In the genomic region with DNA sequence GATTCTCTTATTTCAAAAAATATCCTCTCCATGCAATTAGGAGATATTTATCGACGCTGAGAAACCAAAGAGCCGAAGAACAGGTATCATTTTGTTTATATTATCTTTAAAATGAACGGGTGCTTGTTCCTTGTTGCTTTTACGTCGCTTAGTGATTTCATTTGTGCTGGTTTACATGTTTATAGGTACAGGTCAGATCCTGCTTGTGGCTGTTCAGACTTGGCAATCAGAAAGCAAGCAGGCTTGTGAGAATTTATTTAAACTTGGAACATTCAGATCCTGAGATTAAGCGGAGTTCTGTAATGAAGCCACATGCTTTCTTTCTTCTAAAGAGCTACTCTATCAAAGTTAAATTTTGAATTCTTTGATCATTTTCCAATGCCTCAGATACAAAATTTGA, we compare ENCODE assay signal across 8 cellular contexts. TPM values are rescaled to one million over a fixed set of nuclear protein-coding genes. Genes with fewer than 3 reads are reported as not detected.
DNase-seq lines count a peak whose midpoint lies in the region; ATAC-seq and TF ChIP-seq lines count a peak whose summit lies in the region.

No MANE protein-coding gene starts in this region.

- no peak for TF ChIP-seq POLR2A in suprapubic skin (IDR thresholded peaks at IDR 0.05)

- CTCF ChIA-PET in activated naive CD4-positive, alpha-beta T cell treated with anti-CD3 and anti-CD28 coated beads for 36 hours (lab: Charles Lee), result interaction anchor here (1.0 to 1.5 kb wide), 2 partner anchors 8 to 91 kb away, joined by 3 to 8 read pairs; no protein-coding TSS in a partner anchor

- peak overlapping the region; percentile 59 for H3K27ac Mint-ChIP-seq in activated naive CD4-positive, alpha-beta T cell treated with anti-CD3 and anti-CD28 coated beads for 36 hours
- H3K27ac Mint-ChIP-seq in activated naive CD4-positive, alpha-beta T cell treated with anti-CD3 and anti-CD28 coated beads, Interleukin-2, amount 50 U/mL, for 72 hours, result peak overlapping the region in 1 of 2 donors; percentile 73
- peak overlapping the region; percentile 56 for H3K27ac Mint-ChIP-seq in T-helper 2 cell treated with Interferon-gamma antibody and Interleukin-4, amounts not matched to agents 5 μg/mL and 100 μg/mL, for 36 hours

- DNase-seq in activated naive CD4-positive, alpha-beta T cell treated with anti-CD3 and anti-CD28 coated beads for 36 hours, result no peak
- no peak for DNase-seq in activated naive CD4-positive, alpha-beta T cell treated with anti-CD3 and anti-CD28 coated beads, Interleukin-2, amount 50 U/mL, for 72 hours (ENCODE audit: low spot score in 2 of 2)
- no peak for DNase-seq in T-helper 2 cell treated with Interferon-gamma antibody and Interleukin-4, amounts not matched to agents 5 μg/mL and 100 μg/mL, for 36 hours (ENCODE audit: low spot score)
- DNase-seq in right atrium auricular region (ENCODE audit: low spot score) (no peak), suprapubic skin (ENCODE audit: low spot score in 2 of 2) (no peak), NCI-H2196 (lab: John Stamatoyannopoulos, UW; ENCODE audit: unreplicated experiment) (no peak), NOMO-1 treated with dmso at 0.1 percent for 144 hours (lab: John Stamatoyannopoulos, UW; ENCODE audit: unreplicated experiment) (no peak), cortex of kidney (lab: John Stamatoyannopoulos, UW) (no peak)

- H3K36me3 Mint-ChIP-seq in activated naive CD4-positive, alpha-beta T cell treated with anti-CD3 and anti-CD28 coated beads for 36 hours (ENCODE audit: low read depth), result no peaks in the 10 kb centered on the region
- H3K36me3 Mint-ChIP-seq in activated naive CD4-positive, alpha-beta T cell treated with anti-CD3 and anti-CD28 coated beads, Interleukin-2, amount 50 U/mL, for 72 hours, result no peaks in the 10 kb centered on the region
- no peaks in the 10 kb centered on the region for H3K36me3 Mint-ChIP-seq in T-helper 2 cell treated with Interferon-gamma antibody and Interleukin-4, amounts not matched to agents 5 μg/mL and 100 μg/mL, for 36 hours (ENCODE audit: low read depth)

- no peak for ATAC-seq in activated naive CD4-positive, alpha-beta T cell treated with anti-CD3 and anti-CD28 coated beads, Interleukin-2, amount 50 U/mL, for 72 hours

- H3K27ac ChIP-seq in right atrium auricular region (peak overlapping the region; percentile 69 to 78), suprapubic skin (peak overlapping the region; percentile 85)

- H3K9me3 ChIP-seq in right atrium auricular region, result no peaks in the 10 kb centered on the region
- no peaks in the 10 kb centered on the region for H3K9me3 ChIP-seq in suprapubic skin

- intact Hi-C loops in activated naive CD4-positive, alpha-beta T cell treated with anti-CD3 and anti-CD28 coated beads for 36 hours (cut with micrococcal nuclease), result loop anchor here (1.0 to 5.0 kb wide), 8 partner anchors 42 to 959 kb away; partner anchors contain the start of genes ASTE1, NEK11, PIK3R4 and TMCC1

- no peaks in the 10 kb centered on the region for H3K27me3 ChIP-seq in right atrium auricular region
- H3K27me3 ChIP-seq in suprapubic skin, result no peaks in the 10 kb centered on the region

- peaks cover 48% of the 10 kb centered on the region for H3K27me3 Mint-ChIP-seq in activated naive CD4-positive, alpha-beta T cell treated with anti-CD3 and anti-CD28 coated beads for 36 hours (ENCODE audit: low read depth)
- H3K27me3 Mint-ChIP-seq in T-helper 2 cell treated with Interferon-gamma antibody and Interleukin-4, amounts not matched to agents 5 μg/mL and 100 μg/mL, for 36 hours (ENCODE audit: low read depth), result peaks cover 16% of the 10 kb centered on the region

- peaks cover 0 to 16% of the 10 kb centered on the region in 2 donors for H3K4me1 ChIP-seq in right atrium auricular region
- H3K4me1 ChIP-seq in suprapubic skin, result peaks cover 47% of the 10 kb centered on the region

- peak overlapping the region; percentile 45 for H3K4me3 Mint-ChIP-seq in activated naive CD4-positive, alpha-beta T cell treated with anti-CD3 and anti-CD28 coated beads for 36 hours
- H3K4me3 Mint-ChIP-seq in T-helper 2 cell treated with Interferon-gamma antibody and Interleukin-4, amounts not matched to agents 5 μg/mL and 100 μg/mL, for 36 hours, result peak overlapping the region; percentile 62

- H3K9me3 Mint-ChIP-seq in activated naive CD4-positive, alpha-beta T cell treated with anti-CD3 and anti-CD28 coated beads for 36 hours, result no peaks in the 10 kb centered on the region
- H3K9me3 Mint-ChIP-seq in activated naive CD4-positive, alpha-beta T cell treated with anti-CD3 and anti-CD28 coated beads, Interleukin-2, amount 50 U/mL, for 72 hours, result peaks cover 0 to 5% of the 10 kb centered on the region in 2 donors
- H3K9me3 Mint-ChIP-seq in T-helper 2 cell treated with Interferon-gamma antibody and Interleukin-4, amounts not matched to agents 5 μg/mL and 100 μg/mL, for 36 hours, result no peaks in the 10 kb centered on the region

- TF ChIP-seq CTCF in right atrium auricular region (IDR thresholded peaks at IDR 0.05) (no peak), suprapubic skin (IDR thresholded peaks at IDR 0.05) (no peak)

- H3K36me3 ChIP-seq in right atrium auricular region (no peaks in the 10 kb centered on the region), suprapubic skin (no peaks in the 10 kb centered on the region)

- peaks cover 27% of the 10 kb centered on the region for H3K4me1 Mint-ChIP-seq in activated naive CD4-positive, alpha-beta T cell treated with anti-CD3 and anti-CD28 coated beads for 36 hours (ENCODE audit: low read depth)
- H3K4me1 Mint-ChIP-seq in T-helper 2 cell treated with Interferon-gamma antibody and Interleukin-4, amounts not matched to agents 5 μg/mL and 100 μg/mL, for 36 hours (ENCODE audit: low read depth), result peaks cover 32% of the 10 kb centered on the region

- TF ChIP-seq EP300 in suprapubic skin (IDR thresholded peaks at IDR 0.05), result no peak

- WGBS in suprapubic skin, result 33% methylated on average over 7 of the region's 7 CpGs

- H3K4me3 ChIP-seq in right atrium auricular region (peak overlapping the region; percentile 40 to 46), suprapubic skin (peak overlapping the region; percentile 30)

RNA-seq across cellular contexts. Expression of gene ATP2C1, which starts 43.0 kb away (rescaled TPM):
- 10 to 100 TPM; 41.2 to 44.9 TPM for total RNA-seq in activated naive CD4-positive, alpha-beta T cell treated with anti-CD3 and anti-CD28 coated beads for 36 hours
- total RNA-seq in activated naive CD4-positive, alpha-beta T cell treated with anti-CD3 and anti-CD28 coated beads, Interleukin-2, amount 50 U/mL, for 72 hours, result 10 to 100 TPM; 60.8 to 74.8 TPM
- total RNA-seq in right atrium auricular region (10 to 100 TPM; 49.8 to 51.8 TPM), suprapubic skin (10 to 100 TPM; 55.1 to 69.9 (median 64.3) TPM)
